ENCODE assay signal across 13 cellular contexts in the genomic region with DNA sequence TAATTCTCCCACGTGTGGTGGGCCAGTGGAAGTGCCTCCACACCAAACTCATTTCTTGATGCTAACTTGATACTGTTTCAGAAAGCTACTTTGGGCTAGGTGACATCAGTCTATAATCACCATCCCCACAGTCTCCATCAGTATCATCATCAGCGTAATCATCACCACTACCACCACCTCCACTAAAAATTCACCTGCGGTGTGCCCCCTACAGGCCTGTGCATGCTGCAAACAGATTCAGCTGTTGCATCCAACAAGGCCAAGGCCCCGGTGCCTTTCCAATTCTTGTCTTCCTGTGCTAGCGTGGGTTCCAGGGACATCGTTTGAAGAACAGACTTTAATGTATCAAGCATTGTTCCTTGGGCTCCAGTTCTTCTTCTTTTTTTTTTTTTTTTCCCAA.
DNase-seq lines count a peak whose midpoint lies in the region; ATAC-seq and TF ChIP-seq lines count a peak whose summit lies in the region.
"Had no signal": no experiment of that assay in that cellular context is flagged by ENCODE, and none has a peak within 500 bp of the region (broad histone marks: within the 10 kb centered on the region; RNA-seq: fewer than 3 reads in every experiment).

No MANE protein-coding gene starts in this region.

- in situ Hi-C loops in GM13977 (cut with MboI; ENCODE audit: low pct_unique_long_range_greater_than_20kb, low sequenced_read_pairs, unreplicated experiment), result no loop called here

- POLR2A ChIA-PET in activated CD8-positive, alpha-beta T cell treated with anti-CD3 and anti-CD28 coated beads for 36 hours (lab: Charles Lee), result no interaction called here
- POLR2A ChIA-PET in activated CD8-positive, alpha-beta T cell treated with anti-CD3 and anti-CD28 coated beads, Interleukin-2, amount 10 ng/mL, durations not matched to agents 7 days and 5 days (lab: Charles Lee), result interaction anchor here (0.6 kb wide), 1 partner anchor 17 kb away, joined by 3 read pairs; no protein-coding TSS in a partner anchor

- H3K4me2 ChIP-seq in mesendoderm (ENCODE audit: low read length), result no peak overlapping the region

- TF ChIP-seq CTCF in activated CD8-positive, alpha-beta T cell treated with anti-CD3 and anti-CD28 coated beads for 36 hours (IDR thresholded peaks at IDR 0.05), result peak; percentile 25
- TF ChIP-seq CTCF in GM13977 (IDR thresholded peaks at IDR 0.05; ENCODE audit: extremely low read depth, insufficient read depth, missing control alignments) (peak; percentile 28), WERI-Rb-1 (IDR thresholded peaks at IDR 0.05; ENCODE audit: low read depth, low read length) (peak; percentile 81), vagina (IDR thresholded peaks at IDR 0.05) (no peak)

- no peak overlapping the region for H3K4me3 Mint-ChIP-seq in activated CD8-positive, alpha-beta T cell treated with anti-CD3 and anti-CD28 coated beads for 36 hours
- H3K4me3 Mint-ChIP-seq in activated CD8-positive, alpha-beta T cell treated with anti-CD3 and anti-CD28 coated beads, Interleukin-2, amount 10 ng/mL, durations not matched to agents 7 days and 5 days, result no peak overlapping the region

- H3K4ac ChIP-seq in mesendoderm (ENCODE audit: low read depth, low read length), result no peak overlapping the region

- H3K4me1 ChIP-seq in mesendoderm (ENCODE audit: control insufficient read depth, low read depth, low read length), result no peaks in the 10 kb centered on the region
- peaks cover 6% of the 10 kb centered on the region for H3K4me1 ChIP-seq in vagina
- H3K4me1 ChIP-seq: body of pancreas had no signal

- H3K79me1 ChIP-seq in mesendoderm (ENCODE audit: low read length), result no peaks in the 10 kb centered on the region

- peaks cover 4% of the 10 kb centered on the region for H3K27me3 Mint-ChIP-seq in activated CD8-positive, alpha-beta T cell treated with anti-CD3 and anti-CD28 coated beads for 36 hours
- peaks cover 10% of the 10 kb centered on the region for H3K27me3 Mint-ChIP-seq in activated CD8-positive, alpha-beta T cell treated with anti-CD3 and anti-CD28 coated beads, Interleukin-2, amount 10 ng/mL, durations not matched to agents 7 days and 5 days (ENCODE audit: low read depth)

- H3K27ac Mint-ChIP-seq in activated CD8-positive, alpha-beta T cell treated with anti-CD3 and anti-CD28 coated beads for 36 hours, result no peak overlapping the region
- no peak overlapping the region for H3K27ac Mint-ChIP-seq in activated CD8-positive, alpha-beta T cell treated with anti-CD3 and anti-CD28 coated beads, Interleukin-2, amount 10 ng/mL, durations not matched to agents 7 days and 5 days

- no peak overlapping the region for H2BK15ac ChIP-seq in mesendoderm (replicated peaks; ENCODE audit: low read depth)

- no peak overlapping the region for H3K23ac ChIP-seq in mesendoderm (ENCODE audit: low read length)

- H3K36me3 ChIP-seq in WERI-Rb-1 (no peaks in the 10 kb centered on the region), mesendoderm (ENCODE audit: control insufficient read depth, insufficient read depth, low read length) (no peaks in the 10 kb centered on the region), vagina (no peaks in the 10 kb centered on the region)

- H3K27me3 ChIP-seq in WERI-Rb-1 (ENCODE audit: insufficient read depth, low read depth, severe bottlenecking), result no peaks in the 10 kb centered on the region
- H3K27me3 ChIP-seq in mesendoderm (ENCODE audit: insufficient read depth, low read length, poor library complexity), result no peaks in the 10 kb centered on the region
- no peaks in the 10 kb centered on the region for H3K27me3 ChIP-seq in vagina
- H3K27me3 ChIP-seq: body of pancreas had no signal

- no peaks in the 10 kb centered on the region for H3K9me3 Mint-ChIP-seq in activated CD8-positive, alpha-beta T cell treated with anti-CD3 and anti-CD28 coated beads for 36 hours
- no peaks in the 10 kb centered on the region for H3K9me3 Mint-ChIP-seq in activated CD8-positive, alpha-beta T cell treated with anti-CD3 and anti-CD28 coated beads, Interleukin-2, amount 10 ng/mL, durations not matched to agents 7 days and 5 days (ENCODE audit: insufficient read depth)

- H3K4me3 ChIP-seq in WERI-Rb-1 (ENCODE audit: low read depth, low read length) (no peak overlapping the region), mesendoderm (ENCODE audit: low read length) (no peak overlapping the region), vagina (no peak overlapping the region)
- H3K4me3 ChIP-seq: body of pancreas, SK-N-MC had no signal

- CTCF ChIA-PET in activated CD8-positive, alpha-beta T cell treated with anti-CD3 and anti-CD28 coated beads for 36 hours (lab: Charles Lee), result interaction anchor here (0.7 to 1.2 kb wide), 3 partner anchors 18 to 183 kb away, joined by 3 read pairs; no protein-coding TSS in a partner anchor
- CTCF ChIA-PET in activated CD8-positive, alpha-beta T cell treated with anti-CD3 and anti-CD28 coated beads, Interleukin-2, amount 10 ng/mL, durations not matched to agents 7 days and 5 days (lab: Charles Lee), result interaction anchor here (1.5 kb wide), 1 partner anchor 301 kb away, joined by 5 read pairs; no protein-coding TSS in a partner anchor

- no peak for TF ChIP-seq POLR2A in vagina (IDR thresholded peaks at IDR 0.05)

- H3K4me1 Mint-ChIP-seq in activated CD8-positive, alpha-beta T cell treated with anti-CD3 and anti-CD28 coated beads for 36 hours (ENCODE audit: low read depth), result no peaks in the 10 kb centered on the region
- H3K4me1 Mint-ChIP-seq in activated CD8-positive, alpha-beta T cell treated with anti-CD3 and anti-CD28 coated beads, Interleukin-2, amount 10 ng/mL, durations not matched to agents 7 days and 5 days (ENCODE audit: low read depth), result no peaks in the 10 kb centered on the region

- H3K18ac ChIP-seq in mesendoderm (ENCODE audit: low read length), result no peak overlapping the region

- intact Hi-C loops in activated CD8-positive, alpha-beta T cell treated with anti-CD3 and anti-CD28 coated beads for 36 hours (cut with micrococcal nuclease), result no loop called here
- intact Hi-C loops in vagina (cut with DNase I), result no loop called here

- H3K9me3 ChIP-seq in WERI-Rb-1 (ENCODE audit: severe bottlenecking) (no peaks in the 10 kb centered on the region), vagina (no peaks in the 10 kb centered on the region)
- H3K9me3 ChIP-seq: body of pancreas had no signal

- no peak overlapping the region for H3K56ac ChIP-seq in mesendoderm (ENCODE audit: low read length)

- no peak overlapping the region for H4K5ac ChIP-seq in mesendoderm (ENCODE audit: low read length)

- DNase-seq in activated CD8-positive, alpha-beta T cell treated with anti-CD3 and anti-CD28 coated beads for 36 hours, result peak; percentile 38
- no peak for DNase-seq in activated CD8-positive, alpha-beta T cell treated with anti-CD3 and anti-CD28 coated beads, Interleukin-2, amount 10 ng/mL, durations not matched to agents 7 days and 5 days
- DNase-seq in GM13977 (ENCODE audit: low spot score), result no peak
- DNase-seq in WERI-Rb-1, result peak; percentile 45
- DNase-seq in mesendoderm, result peak; percentile 27
- no peak for DNase-seq in T-helper 1 cell
- DNase-seq in vagina (ENCODE audit: extremely low spot score in 2 of 2), result no peak
- DNase-seq: body of pancreas; effector CD4-positive, alpha-beta T cell; mesenchymal stem cell; MM.1S had no signal

- H3K9ac ChIP-seq in mesendoderm (ENCODE audit: low read length), result no peak overlapping the region

- H3K27ac ChIP-seq in WERI-Rb-1 (no peak overlapping the region), mesendoderm (ENCODE audit: low read depth, low read length) (no peak overlapping the region), vagina (no peak overlapping the region)
- H3K27ac ChIP-seq: body of pancreas, SK-N-MC had no signal

- no peak overlapping the region for H2BK120ac ChIP-seq in mesendoderm (ENCODE audit: low read depth, low read length)

- H3K79me2 ChIP-seq in mesendoderm (ENCODE audit: control insufficient read depth, insufficient read depth, low read length), result no peaks in the 10 kb centered on the region

- no peaks in the 10 kb centered on the region for H3K36me3 Mint-ChIP-seq in activated CD8-positive, alpha-beta T cell treated with anti-CD3 and anti-CD28 coated beads for 36 hours (ENCODE audit: low read depth)
- no peaks in the 10 kb centered on the region for H3K36me3 Mint-ChIP-seq in activated CD8-positive, alpha-beta T cell treated with anti-CD3 and anti-CD28 coated beads, Interleukin-2, amount 10 ng/mL, durations not matched to agents 7 days and 5 days (ENCODE audit: low read depth)

- H2BK5ac ChIP-seq in mesendoderm (ENCODE audit: low read length), result no peak overlapping the region

- H4K8ac ChIP-seq in mesendoderm (ENCODE audit: low read depth, low read length), result no peak overlapping the region

- H2AK5ac ChIP-seq in mesendoderm (ENCODE audit: low read length), result no peak overlapping the region

- ATAC-seq in activated CD8-positive, alpha-beta T cell treated with anti-CD3 and anti-CD28 coated beads for 36 hours, result no peak
- ATAC-seq in activated CD8-positive, alpha-beta T cell treated with anti-CD3 and anti-CD28 coated beads, Interleukin-2, amount 10 ng/mL, durations not matched to agents 7 days and 5 days, result no peak
- ATAC-seq in HG03135 (IDR thresholded peaks at IDR 0.05; ENCODE audit: unreplicated experiment), result no peak
- ATAC-seq: body of pancreas had no signal

- WGBS in mesendoderm (ENCODE audit: extremely low coverage, insufficient coverage, low lambda C conversion rate), result no CpG with 5 or more reads among the region's 6 CpGs

Comparison
In these comparisons a context has a peak if more than half of its experiments do, and no peak if none do; other contexts are left out.
1. DNase-seq: peak in activated CD8-positive, alpha-beta T cell treated with anti-CD3 and anti-CD28 coated beads for 36 hours (single experiment), WERI-Rb-1 (single experiment) and mesendoderm (single experiment); none in activated CD8-positive, alpha-beta T cell treated with anti-CD3 and anti-CD28 coated beads, Interleukin-2, amount 10 ng/mL, durations not matched to agents 7 days and 5 days (single experiment), GM13977 (single experiment), T-helper 1 cell (0 of 5) and vagina (0 of 2).
2. CTCF ChIP-seq: peak in activated CD8-positive, alpha-beta T cell treated with anti-CD3 and anti-CD28 coated beads for 36 hours (single experiment), GM13977 (single experiment) and WERI-Rb-1 (single experiment); none in vagina (0 of 3).